Comparison of ENCODE assay signal across 1 cellular context in the genomic region with DNA sequence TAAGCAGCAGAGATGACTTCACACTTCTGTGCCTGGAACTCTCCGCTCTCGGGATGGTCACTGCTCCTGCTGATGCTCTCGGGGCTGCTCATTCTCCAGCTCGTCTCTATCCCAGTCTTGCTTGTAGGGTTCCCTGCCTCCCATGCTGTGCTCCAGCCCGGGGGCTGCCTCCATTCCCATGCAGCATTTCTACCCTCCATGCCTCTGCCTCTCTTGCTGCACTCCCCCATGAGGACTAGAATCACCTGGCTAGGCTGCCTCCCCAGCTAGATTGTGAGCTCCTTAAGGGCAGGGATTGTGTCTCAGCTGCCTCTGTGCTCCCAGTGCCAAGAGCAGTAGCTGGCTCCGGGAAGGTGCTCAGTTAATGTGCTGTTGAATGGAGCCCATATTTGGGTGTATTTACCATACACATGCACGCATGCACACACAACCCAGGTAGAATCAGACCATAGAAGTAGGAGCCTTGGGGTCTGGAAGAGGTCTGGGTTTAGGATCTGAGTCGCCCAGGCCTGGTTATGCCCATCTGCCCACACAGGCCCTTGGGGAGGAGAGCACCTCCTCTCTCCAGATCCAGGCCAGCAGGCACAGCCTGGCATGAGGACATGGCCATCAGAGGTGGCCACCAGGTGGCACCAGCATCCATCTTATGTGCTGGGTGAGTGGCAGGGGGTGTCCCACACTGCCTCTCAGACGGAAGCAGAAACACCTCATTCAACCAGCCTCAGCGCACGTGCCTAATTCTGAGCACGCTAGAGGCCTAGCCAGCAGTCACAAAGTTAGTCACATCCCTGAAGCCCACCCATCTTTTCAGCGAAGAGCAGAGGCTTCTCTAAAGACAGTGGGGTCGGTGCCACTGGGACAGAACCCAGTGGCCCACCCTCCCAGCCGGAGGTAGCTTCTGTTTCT.
TF ChIP-seq lines count a peak whose summit lies in the region.

No MANE protein-coding gene starts in this region.

TF ChIP-seq in K562, 482 proteins besides CTCF, POLR2A, EP300 and RAD21 (continued from another document):
- TF ChIP-seq HEY1 (CRISPR knock-in tag; IDR thresholded peaks at IDR 0.05; ENCODE audit: borderline replicate concordance) (no peak), TCF3 (CRISPR knock-in tag; IDR thresholded peaks at IDR 0.05) (no peak), SETDB1 (IDR thresholded peaks at IDR 0.05; ENCODE audit: low read length) (no peak), GATAD2B (IDR thresholded peaks at IDR 0.05; ENCODE audit: borderline replicate concordance) (0 out of 2 replicates have a peak, but pooled peaks have one; percentile 23), MEIS2 (IDR thresholded peaks at IDR 0.05; ENCODE audit: partially characterized antibody) (peak; percentile 57), MYBL2 (IDR thresholded peaks at IDR 0.05; ENCODE audit: low read depth) (no peak), MYBL2 (CRISPR knock-in tag; IDR thresholded peaks at IDR 0.05; ENCODE audit: borderline replicate concordance) (no peak), MCM3 (IDR thresholded peaks at IDR 0.05) (no peak), CSDE1 (IDR thresholded peaks at IDR 0.05) (no peak), E4F1 (CRISPR knock-in tag; IDR thresholded peaks at IDR 0.05; ENCODE audit: borderline replicate concordance) (no peak), UBTF (IDR thresholded peaks at IDR 0.05; ENCODE audit: borderline replicate concordance in 1 of 2, low read depth in 2 of 2, low read length in 2 of 2) (no peak), XRCC5 (IDR thresholded peaks at IDR 0.05; ENCODE audit: low read depth, low read length) (0 out of 2 replicates have a peak, but pooled peaks have one; percentile 43), MECOM (CRISPR knock-in tag; IDR thresholded peaks at IDR 0.05) (no peak), ERF (CRISPR knock-in tag; IDR thresholded peaks at IDR 0.05) (no peak), ZNF512 (tag; IDR thresholded peaks at IDR 0.05) (no peak), AFF4 (CRISPR knock-in tag; IDR thresholded peaks at IDR 0.05) (no peak), ZBTB7A (IDR thresholded peaks at IDR 0.05; ENCODE audit: borderline replicate concordance, control insufficient read depth, low read depth, low read length) (no peak), ZNF316 (IDR thresholded peaks at IDR 0.05) (no peak), ZNF217 (CRISPR knock-in tag; IDR thresholded peaks at IDR 0.05) (no peak)
- TF ChIP-seq, protein P1, sequence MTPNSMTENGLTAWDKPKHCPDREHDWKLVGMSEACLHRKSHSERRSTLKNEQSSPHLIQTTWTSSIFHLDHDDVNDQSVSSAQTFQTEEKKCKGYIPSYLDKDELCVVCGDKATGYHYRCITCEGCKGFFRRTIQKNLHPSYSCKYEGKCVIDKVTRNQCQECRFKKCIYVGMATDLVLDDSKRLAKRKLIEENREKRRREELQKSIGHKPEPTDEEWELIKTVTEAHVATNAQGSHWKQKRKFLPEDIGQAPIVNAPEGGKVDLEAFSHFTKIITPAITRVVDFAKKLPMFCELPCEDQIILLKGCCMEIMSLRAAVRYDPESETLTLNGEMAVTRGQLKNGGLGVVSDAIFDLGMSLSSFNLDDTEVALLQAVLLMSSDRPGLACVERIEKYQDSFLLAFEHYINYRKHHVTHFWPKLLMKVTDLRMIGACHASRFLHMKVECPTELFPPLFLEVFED (CRISPR knock-in tag; conservative IDR thresholded peaks at IDR 0.05) = no peak
TF ChIP-seq in K562: peak in this region for 26.
